ENCODE assay signal across 18 cellular contexts in genomic region chr2:208186465-208186864, GRCh38. TPM values are rescaled to one million over a fixed set of nuclear protein-coding genes. Genes with fewer than 3 reads are reported as not detected.
DNase-seq lines count a peak whose midpoint lies in the region; ATAC-seq and TF ChIP-seq lines count a peak whose summit lies in the region.
"Had no signal": no experiment of that assay in that cellular context is flagged by ENCODE, and none has a peak within 500 bp of the region (broad histone marks: within the 10 kb centered on the region; RNA-seq: fewer than 3 reads in every experiment).

No MANE protein-coding gene starts in this region.

- peak overlapping the region; percentile 65 for H2AFZ ChIP-seq in neural progenitor cell (replicated peaks)

- H3K4me2 ChIP-seq in neural progenitor cell, result peak overlapping the region; percentile 14
- H3K4me2 ChIP-seq: BLaER1 treated with 17β-estradiol and CSF1 and Interleukin-3, amounts not matched to agents 10 nM and 100 nM had no signal

- intact Hi-C loops in head of caudate nucleus (cut with DNase I), result no loop called here

- no peaks in the 10 kb centered on the region for H4K20me1 ChIP-seq in neural progenitor cell (ENCODE audit: low read depth)
- H4K20me1 ChIP-seq: BLaER1 treated with 17β-estradiol and CSF1 and Interleukin-3, amounts not matched to agents 10 nM and 100 nM had no signal

- H3K27me3 Mint-ChIP-seq in T-helper 17 cell (peaks cover 36% of the 10 kb centered on the region), neural progenitor cell (ENCODE audit: insufficient read depth, low read depth) (peaks cover 5% of the 10 kb centered on the region), progenitor cell of endocrine pancreas (no peaks in the 10 kb centered on the region)

- DNase-seq in Ammon's horn (ENCODE audit: low spot score) (peak; percentile 19), T-helper 17 cell (no peak), head of caudate nucleus (peak in 22 of 42 donors; percentile 10 to 67 (median 26)), neural progenitor cell (ENCODE audit: low spot score) (no peak), WERI-Rb-1 (no peak), progenitor cell of endocrine pancreas (ENCODE audit: low spot score, unreplicated experiment) (no peak), NCI-H1048 (lab: John Stamatoyannopoulos, UW) (no peak), T-helper 9 cell (no peak)
- DNase-seq: 8988T; AML-193; Calu3; CD4-positive, CD25-positive, alpha-beta regulatory T cell; DMS 273 treated with DMSO at 0.1 percent for 48 hours; GOT3 had no signal

- H3K27me3 ChIP-seq in neural progenitor cell, result no peaks in the 10 kb centered on the region
- no peaks in the 10 kb centered on the region for H3K27me3 ChIP-seq in WERI-Rb-1 (ENCODE audit: insufficient read depth, low read depth, severe bottlenecking)
- H3K27me3 ChIP-seq: BLaER1 treated with 17β-estradiol and CSF1 and Interleukin-3, amounts not matched to agents 10 nM and 100 nM had no signal

- H3K4me1 ChIP-seq in neural progenitor cell, result peaks cover 69% of the 10 kb centered on the region

- H3K4me3 ChIP-seq in neural progenitor cell (no peak overlapping the region), WERI-Rb-1 (ENCODE audit: low read depth, low read length) (no peak overlapping the region)
- H3K4me3 ChIP-seq: BLaER1 treated with 17β-estradiol and CSF1 and Interleukin-3, amounts not matched to agents 10 nM and 100 nM; HAP-1 had no signal

- H3K36me3 ChIP-seq in neural progenitor cell (no peaks in the 10 kb centered on the region), WERI-Rb-1 (no peaks in the 10 kb centered on the region)
- H3K36me3 ChIP-seq: BLaER1 treated with 17β-estradiol and CSF1 and Interleukin-3, amounts not matched to agents 10 nM and 100 nM; HAP-1 had no signal

- no peaks in the 10 kb centered on the region for H3K9me3 Mint-ChIP-seq in neural progenitor cell
- H3K9me3 Mint-ChIP-seq in progenitor cell of endocrine pancreas (ENCODE audit: low read depth), result no peaks in the 10 kb centered on the region
- H3K9me3 Mint-ChIP-seq: CD4-positive, CD25-positive, alpha-beta regulatory T cell had no signal

- H3K9me3 ChIP-seq in T-helper 17 cell (ENCODE audit: control insufficient read depth, low read length, poor library complexity, severe bottlenecking), result no peaks in the 10 kb centered on the region
- no peaks in the 10 kb centered on the region for H3K9me3 ChIP-seq in neural progenitor cell (ENCODE audit: low read depth)
- no peaks in the 10 kb centered on the region for H3K9me3 ChIP-seq in WERI-Rb-1 (ENCODE audit: severe bottlenecking)
- H3K9me3 ChIP-seq: BLaER1 treated with 17β-estradiol and CSF1 and Interleukin-3, amounts not matched to agents 10 nM and 100 nM; HAP-1 had no signal

- no peak overlapping the region for H3K4me3 Mint-ChIP-seq in T-helper 17 cell
- H3K4me3 Mint-ChIP-seq in neural progenitor cell, result no peak overlapping the region
- H3K4me3 Mint-ChIP-seq in progenitor cell of endocrine pancreas (ENCODE audit: low read depth), result no peak overlapping the region
- H3K4me3 Mint-ChIP-seq: CD4-positive, CD25-positive, alpha-beta regulatory T cell had no signal

- no peak for ATAC-seq in T-helper 17 cell

- H3F3A ChIP-seq in neural progenitor cell (ENCODE audit: low read depth), result peaks cover 46% of the 10 kb centered on the region

- peak overlapping the region; percentile 32 for H3K27ac Mint-ChIP-seq in T-helper 17 cell
- H3K27ac Mint-ChIP-seq in neural progenitor cell, result no peak overlapping the region
- no peak overlapping the region for H3K27ac Mint-ChIP-seq in progenitor cell of endocrine pancreas
- H3K27ac Mint-ChIP-seq: CD4-positive, CD25-positive, alpha-beta regulatory T cell had no signal

- H3K36me3 Mint-ChIP-seq in T-helper 17 cell (ENCODE audit: low read depth) (no peaks in the 10 kb centered on the region), neural progenitor cell (no peaks in the 10 kb centered on the region), progenitor cell of endocrine pancreas (ENCODE audit: insufficient read depth) (no peaks in the 10 kb centered on the region)
- H3K36me3 Mint-ChIP-seq: CD4-positive, CD25-positive, alpha-beta regulatory T cell had no signal

- H3K27ac ChIP-seq in neural progenitor cell (no peak overlapping the region), WERI-Rb-1 (no peak overlapping the region)
- H3K27ac ChIP-seq: BLaER1 treated with 17β-estradiol and CSF1 and Interleukin-3, amounts not matched to agents 10 nM and 100 nM had no signal

- H3K4me1 Mint-ChIP-seq in T-helper 17 cell, result peaks cover 2% of the 10 kb centered on the region
- peaks cover 72% of the 10 kb centered on the region for H3K4me1 Mint-ChIP-seq in neural progenitor cell
- H3K4me1 Mint-ChIP-seq in progenitor cell of endocrine pancreas (ENCODE audit: low read depth), result peaks cover 20% of the 10 kb centered on the region

- no peaks in the 10 kb centered on the region for H3K79me2 ChIP-seq in neural progenitor cell (ENCODE audit: low read depth)

- H3K9ac ChIP-seq in neural progenitor cell, result no peak overlapping the region
- H3K9ac ChIP-seq: BLaER1 treated with 17β-estradiol and CSF1 and Interleukin-3, amounts not matched to agents 10 nM and 100 nM had no signal

- no peak for TF ChIP-seq CTCF in neural progenitor cell (IDR thresholded peaks at IDR 0.05)
- TF ChIP-seq CTCF in WERI-Rb-1 (IDR thresholded peaks at IDR 0.05; ENCODE audit: low read depth, low read length), result no peak
- no peak for TF ChIP-seq CTCF in progenitor cell of endocrine pancreas (IDR thresholded peaks at IDR 0.05; ENCODE audit: unreplicated experiment)

RNA-seq across cellular contexts. Expression of gene C2orf80, which starts 3.4 kb away (rescaled TPM):
- total RNA-seq in T-helper 17 cell (not detected), neural progenitor cell (ENCODE audit: low replicate concordance) (0.81 TPM in 1 of 2 replicates, not detected in the other), progenitor cell of endocrine pancreas (not detected in 2 replicates)
- total RNA-seq: Calu3; CD4-positive, CD25-positive, alpha-beta regulatory T cell; Daoy; HT-29 had no signal

RNA-seq across cellular contexts. Expression of gene CRYGA, which starts 23.1 kb away (rescaled TPM):
- total RNA-seq in T-helper 17 cell, result not detected
- total RNA-seq in neural progenitor cell (ENCODE audit: low replicate concordance), result not detected in 2 replicates
- not detected in 2 replicates for total RNA-seq in progenitor cell of endocrine pancreas
- total RNA-seq: Calu3; CD4-positive, CD25-positive, alpha-beta regulatory T cell; Daoy; HT-29 had no signal

RNA-seq across cellular contexts. Expression of gene CRYGB, which starts 40.5 kb away (rescaled TPM):
- total RNA-seq in T-helper 17 cell, result not detected
- 0.65 TPM in 1 of 2 replicates, not detected in the other for total RNA-seq in neural progenitor cell (ENCODE audit: low replicate concordance)
- not detected in 2 replicates for total RNA-seq in progenitor cell of endocrine pancreas
- total RNA-seq: Calu3; CD4-positive, CD25-positive, alpha-beta regulatory T cell; Daoy; HT-29 had no signal

RNA-seq across cellular contexts. Expression of gene CRYGC, which starts 56.8 kb away (rescaled TPM):
- total RNA-seq in T-helper 17 cell (not detected), neural progenitor cell (ENCODE audit: low replicate concordance) (not detected in 2 replicates), progenitor cell of endocrine pancreas (not detected in 2 replicates)
- total RNA-seq: Calu3; CD4-positive, CD25-positive, alpha-beta regulatory T cell; Daoy; HT-29 had no signal

Comparison
In these comparisons a context has a peak if more than half of its experiments do, and no peak if none do; other contexts are left out.
1. DNase-seq: peak in Ammon's horn (single experiment) and head of caudate nucleus (22 of 42); none in T-helper 17 cell (0 of 3), neural progenitor cell (single experiment), WERI-Rb-1 (single experiment), progenitor cell of endocrine pancreas (single experiment), NCI-H1048 (single experiment) and T-helper 9 cell (single experiment).